ENCODE assay signal across 37 cellular contexts in the genomic region with DNA sequence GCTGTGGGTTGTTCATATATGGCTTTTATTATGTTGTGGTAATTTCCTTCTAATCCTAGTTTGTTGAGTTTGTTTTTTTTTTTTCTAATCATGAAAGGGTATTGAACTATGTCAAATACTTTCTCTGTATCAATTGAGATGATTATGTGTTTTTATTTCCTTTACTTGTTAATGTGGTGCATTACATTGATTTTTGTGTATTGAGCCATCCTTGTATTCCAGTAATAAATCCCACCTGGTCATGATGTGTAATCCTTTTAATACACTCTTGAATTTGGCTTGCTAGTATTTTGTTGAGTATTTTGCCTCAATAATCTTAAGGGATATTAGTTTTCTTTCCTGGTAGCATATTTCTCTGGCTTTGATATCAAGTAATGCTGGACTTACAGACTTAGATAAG. TPM values are rescaled to one million over a fixed set of nuclear protein-coding genes. Genes with fewer than 3 reads are reported as not detected.
DNase-seq lines count a peak whose midpoint lies in the region; ATAC-seq, FAIRE-seq and TF ChIP-seq lines count a peak whose summit lies in the region.
"Had no signal": no experiment of that assay in that cellular context is flagged by ENCODE, and none has a peak within 500 bp of the region (broad histone marks: within the 10 kb centered on the region; RNA-seq: fewer than 3 reads in every experiment).

No MANE protein-coding gene starts in this region.

- H3K79me2 ChIP-seq in astrocyte (ENCODE audit: insufficient read depth, low read length) (no peaks in the 10 kb centered on the region), K562 (ENCODE audit: control insufficient read depth, insufficient read depth, low read length) (no peaks in the 10 kb centered on the region)

- H3K9me1 ChIP-seq in K562 (ENCODE audit: control insufficient read depth, insufficient read depth, low read length) = no peaks in the 10 kb centered on the region

- H3K9ac ChIP-seq in astrocyte (ENCODE audit: low read length) (no peak overlapping the region), K562 (ENCODE audit: insufficient read depth in 1 of 2, low read depth in 2 of 2, low read length in 2 of 2) (no peak overlapping the region)
- H3K9ac ChIP-seq: BLaER1; BLaER1 treated with 17β-estradiol and CSF1 and Interleukin-3, amounts not matched to agents 10 nM and 100 nM had no signal

- H3K9me3 Mint-ChIP-seq in astrocyte (ENCODE audit: unreplicated experiment) (peaks cover 9% of the 10 kb centered on the region), type B pancreatic cell (peaks cover 15% of the 10 kb centered on the region)
- H3K9me3 Mint-ChIP-seq in activated T-helper 17 cell treated with anti-CD3 and anti-CD28 coated beads, Interleukin-2, amount 50 U/mL, for 72 hours = peaks cover 7% of the 10 kb centered on the region

- TF ChIP-seq POLR2A in K562 (conservative IDR thresholded peaks at IDR 0.05) = no peak

- H3K27ac ChIP-seq in HEK293 (ENCODE audit: extremely low read depth, low read depth, low read length) (no peak overlapping the region), astrocyte (ENCODE audit: low read depth, low read length) (no peak overlapping the region), K562 (ENCODE audit: extremely low read depth, low read depth, low read length) (no peak overlapping the region), right atrium auricular region (no peak overlapping the region)
- H3K27ac ChIP-seq: 22Rv1; A549; BLaER1; BLaER1 treated with 17β-estradiol and CSF1 and Interleukin-3, amounts not matched to agents 10 nM and 100 nM; C4-2B had no signal

- DNase-seq in astrocyte (ENCODE audit: low read depth) (no peak), K562 (ENCODE audit: extremely low read depth in 1 of 4, low spot score in 3 of 4) (no peak), right atrium auricular region (ENCODE audit: low spot score) (no peak), type B pancreatic cell (ENCODE audit: extremely low spot score, unreplicated experiment) (no peak), cerebellum (ENCODE audit: low spot score) (no peak)
- DNase-seq: 8988T; ACHN; AML-193; BE2C; C1 segment of cervical spinal cord; Caco-2; Calu3; CD4-positive, alpha-beta memory T cell; CD4-positive, alpha-beta T cell; CD4-positive, CD25-positive, alpha-beta regulatory T cell; CD8-positive, alpha-beta memory T cell; CD8-positive, alpha-beta T cell; COR-L47; DMS 273 treated with DMSO at 0.1 percent for 48 hours; DMS153; DMS53; DMS79; DMS79 treated with DMSO at 0.1 percent for 48 hours; DND-41; EL had no signal

- H3K4me3 Mint-ChIP-seq in astrocyte (ENCODE audit: unreplicated experiment) (no peak overlapping the region), type B pancreatic cell (no peak overlapping the region)
- no peak overlapping the region for H3K4me3 Mint-ChIP-seq in activated T-helper 17 cell treated with anti-CD3 and anti-CD28 coated beads, Interleukin-2, amount 50 U/mL, for 72 hours
- H3K4me3 Mint-ChIP-seq: B cell; CD14-positive monocyte; CD4-positive, alpha-beta memory T cell; CD4-positive, alpha-beta T cell; CD4-positive, CD25-positive, alpha-beta regulatory T cell; CD8-positive, alpha-beta memory T cell; CD8-positive, alpha-beta T cell had no signal

- ATAC-seq in K562 = no peak
- no peak for ATAC-seq in activated T-helper 17 cell treated with anti-CD3 and anti-CD28 coated beads, Interleukin-2, amount 50 U/mL, for 72 hours (replicated peaks)
- ATAC-seq: A549; CD8-positive, alpha-beta T cell had no signal

- intact Hi-C loops in K562 (cut with micrococcal nuclease) = no loop called here

- CTCF ChIA-PET in HEK293 (lab: Yijun Ruan, JAX) (no interaction called here), K562 (lab: Yijun Ruan, JAX; ENCODE audit: low intra/inter-chr PET ratio) (no interaction called here)

- H3K36me3 Mint-ChIP-seq in astrocyte (ENCODE audit: low read depth, unreplicated experiment) (peaks cover 3% of the 10 kb centered on the region), type B pancreatic cell (peaks cover 26% of the 10 kb centered on the region)
- no peaks in the 10 kb centered on the region for H3K36me3 Mint-ChIP-seq in activated T-helper 17 cell treated with anti-CD3 and anti-CD28 coated beads, Interleukin-2, amount 50 U/mL, for 72 hours (ENCODE audit: low read depth)

- TF ChIP-seq RAD21 in K562 (CRISPR knock-in tag; conservative IDR thresholded peaks at IDR 0.05 in 1 of 2, IDR thresholded peaks at IDR 0.05 in 1 of 2) = no peak

- peaks cover 4% of the 10 kb centered on the region; the same call in 1 of the 2 replicates for H3K4me1 ChIP-seq in HEK293 (ENCODE audit: control insufficient read depth, insufficient read depth, low read length)
- H3K4me1 ChIP-seq in astrocyte (ENCODE audit: insufficient read depth, low read length) = peaks cover under 1% of the 10 kb centered on the region
- H3K4me1 ChIP-seq in K562 (replicated peaks in 1 of 2; ENCODE audit: control insufficient read depth in 2 of 2, insufficient read depth in 2 of 2, low read length in 2 of 2) = no peaks in the 10 kb centered on the region
- H3K4me1 ChIP-seq in right atrium auricular region = no peaks in the 10 kb centered on the region

- H2AFZ ChIP-seq in astrocyte (ENCODE audit: low read depth, low read length) (no peak overlapping the region), K562 (ENCODE audit: low read depth, low read length) (no peak overlapping the region)

- no peak overlapping the region for H3K27ac Mint-ChIP-seq in astrocyte (ENCODE audit: unreplicated experiment)
- H3K27ac Mint-ChIP-seq in type B pancreatic cell = no peak overlapping the region
- no peak overlapping the region for H3K27ac Mint-ChIP-seq in activated T-helper 17 cell treated with anti-CD3 and anti-CD28 coated beads, Interleukin-2, amount 50 U/mL, for 72 hours
- H3K27ac Mint-ChIP-seq: B cell; CD4-positive, alpha-beta memory T cell; CD4-positive, alpha-beta T cell; CD4-positive, CD25-positive, alpha-beta regulatory T cell; CD8-positive, alpha-beta memory T cell; CD8-positive, alpha-beta T cell had no signal

- H3K27me3 ChIP-seq in astrocyte (ENCODE audit: insufficient read depth, low read length) (no peaks in the 10 kb centered on the region), K562 (ENCODE audit: control insufficient read depth in 2 of 2, insufficient read depth in 2 of 2, low read length in 2 of 2) (no peaks in the 10 kb centered on the region), right atrium auricular region (no peaks in the 10 kb centered on the region)
- H3K27me3 ChIP-seq: BE2C; BLaER1; BLaER1 treated with 17β-estradiol and CSF1 and Interleukin-3, amounts not matched to agents 10 nM and 100 nM had no signal

- H3K9me3 ChIP-seq in HEK293 (ENCODE audit: control insufficient read depth, insufficient read depth, low read depth, low read length) (no peaks in the 10 kb centered on the region), astrocyte (ENCODE audit: insufficient read depth, low read depth, low read length) (no peaks in the 10 kb centered on the region), K562 (replicated peaks; ENCODE audit: control insufficient read depth, insufficient read depth, low read depth, low read length) (peaks cover 8% of the 10 kb centered on the region), right atrium auricular region (peaks cover 0 to 9% of the 10 kb centered on the region in 2 donors)
- H3K9me3 ChIP-seq: BE2C had no signal

- peaks cover 2% of the 10 kb centered on the region for H3K4me1 Mint-ChIP-seq in astrocyte (ENCODE audit: low read depth, unreplicated experiment)
- H3K4me1 Mint-ChIP-seq in type B pancreatic cell (ENCODE audit: unreplicated experiment) = peaks cover 11% of the 10 kb centered on the region
- peaks cover 4% of the 10 kb centered on the region for H3K4me1 Mint-ChIP-seq in activated T-helper 17 cell treated with anti-CD3 and anti-CD28 coated beads, Interleukin-2, amount 50 U/mL, for 72 hours
- H3K4me1 Mint-ChIP-seq: CD8-positive, alpha-beta memory T cell had no signal

- POLR2A ChIA-PET in HEK293 (lab: Yijun Ruan, JAX) (interaction anchor here (0.9 kb wide), 1 partner anchor 13 kb away, joined by 5 read pairs; no protein-coding TSS in a partner anchor), K562 (lab: Yijun Ruan, JAX) (interaction anchor here (1.9 kb wide), 1 partner anchor 13 kb away, joined by 8 read pairs; the partner anchor contains the start of gene ERCC6L2)

- FAIRE-seq in astrocyte (lab: Jason Lieb, UNC) = peak; percentile 43
- FAIRE-seq in K562 (lab: Jason Lieb, UNC) = no peak
- FAIRE-seq in islet of Langerhans (lab: Jason Lieb, UNC) = peak; percentile 21
- FAIRE-seq: A204.1, D721Med had no signal

- TF ChIP-seq CTCF in HEK293 (tag by site-specific recombination; IDR thresholded peaks at IDR 0.05) (no peak), astrocyte (IDR thresholded peaks at IDR 0.05; ENCODE audit: insufficient read depth, low read depth, low read length) (no peak), K562 (IDR thresholded peaks at IDR 0.05 in 2 of 3, conservative IDR thresholded peaks at IDR 0.05 in 1 of 3; ENCODE audit: insufficient read depth in 2 of 3, low read depth in 1 of 3, low read length in 3 of 3) (no peak), right atrium auricular region (IDR thresholded peaks at IDR 0.05) (no peak), type B pancreatic cell (conservative IDR thresholded peaks at IDR 0.05) (no peak)

- H3K36me3 ChIP-seq in HEK293 (ENCODE audit: control insufficient read depth in 2 of 2, insufficient read depth in 1 of 2, low read length in 2 of 2) (no peaks in the 10 kb centered on the region), astrocyte (ENCODE audit: insufficient read depth, low read length) (no peaks in the 10 kb centered on the region), K562 (ENCODE audit: control insufficient read depth, insufficient read depth, low read length) (no peaks in the 10 kb centered on the region), right atrium auricular region (no peaks in the 10 kb centered on the region)
- H3K36me3 ChIP-seq: BE2C had no signal

- BruUV-seq in K562 (replicated peaks; lab: Mats Ljungman, UMichigan) = no TSS peak

- H3K27me3 Mint-ChIP-seq in astrocyte (ENCODE audit: low read depth, unreplicated experiment) = no peaks in the 10 kb centered on the region
- no peaks in the 10 kb centered on the region for H3K27me3 Mint-ChIP-seq in type B pancreatic cell
- no peaks in the 10 kb centered on the region for H3K27me3 Mint-ChIP-seq in activated T-helper 17 cell treated with anti-CD3 and anti-CD28 coated beads, Interleukin-2, amount 50 U/mL, for 72 hours
- H3K27me3 Mint-ChIP-seq: B cell; CD4-positive, alpha-beta memory T cell; CD4-positive, alpha-beta T cell; CD4-positive, CD25-positive, alpha-beta regulatory T cell; CD8-positive, alpha-beta memory T cell had no signal

- TF ChIP-seq EP300 in K562 (IDR thresholded peaks at IDR 0.05; ENCODE audit: low read length) = no peak

- in situ Hi-C loops in K562 (cut with MboI) = no loop called here

- H3K4me2 ChIP-seq in astrocyte (ENCODE audit: low read length) (no peak overlapping the region), K562 (ENCODE audit: insufficient read depth, low read length) (no peak overlapping the region)
- H3K4me2 ChIP-seq: A549; BLaER1; BLaER1 treated with 17β-estradiol and CSF1 and Interleukin-3, amounts not matched to agents 10 nM and 100 nM had no signal

- H3K4me3 ChIP-seq in HEK293 (ENCODE audit: low read depth, low read length) = no peak overlapping the region
- H3K4me3 ChIP-seq in astrocyte (ENCODE audit: insufficient read depth, low read depth, low read length) = no peak overlapping the region
- H3K4me3 ChIP-seq in K562 = no peak overlapping the region
- no peak overlapping the region for H3K4me3 ChIP-seq in right atrium auricular region
- H3K4me3 ChIP-seq: A549, BLaER1 had no signal

- no peaks in the 10 kb centered on the region for H4K20me1 ChIP-seq in astrocyte (ENCODE audit: insufficient read depth, low read length)
- H4K20me1 ChIP-seq in K562 (replicated peaks; ENCODE audit: control insufficient read depth, insufficient read depth, low read length) = no peaks in the 10 kb centered on the region
- H4K20me1 ChIP-seq: BLaER1; BLaER1 treated with 17β-estradiol and CSF1 and Interleukin-3, amounts not matched to agents 10 nM and 100 nM had no signal

RNA-seq across cellular contexts. Expression of gene ERCC6L2, which starts 13.1 kb away (rescaled TPM):
- total RNA-seq in astrocyte (31.9 and 32.5 TPM in 2 replicates), K562 (2014; rRNA removed) (32.9 and 35.1 TPM in 2 replicates), K562 (2014; rRNA removed; fragmentation: Illumina TruSeq; extraction: Trizol) (42.8 and 50.0 TPM in 2 replicates), K562 (2015; rRNA removed; fragmentation: Illumina TruSeq; extraction: Trizol) (39.9 and 40.9 TPM in 2 replicates), K562 (2021) (26.7 and 31.6 TPM in 2 replicates), right atrium auricular region (10 to 100 TPM; 38.6 to 43.4 TPM), type B pancreatic cell (ENCODE audit: low replicate concordance) (38.3 and 55.5 TPM in 2 replicates), cerebellum (146 TPM)
- 30.3 and 108 TPM in 2 replicates for total RNA-seq in K562 (2011; cell fraction: chromatin; rRNA removed; ENCODE audit: low replicate concordance)
- total RNA-seq in K562 (2011; cell fraction: nucleolus; rRNA removed) = 18.2 and 29.2 TPM in 2 replicates
- total RNA-seq in K562 (2011; cell fraction: nucleoplasm; rRNA removed) = 45.3 and 47.3 TPM in 2 replicates
- polyA plus RNA-seq in K562 (2011; rRNA removed) (19.1 and 23.6 TPM in 2 replicates), K562 (2014; fragmentation: Illumina TruSeq; extraction: Trizol) (16.4 and 21.7 TPM in 2 replicates), K562 (2014; fragmentation: Nextera tagmentation; extraction: Ambion mirVana) (1 to 10 TPM; 7.8 to 9.6 TPM), K562 (2014; rRNA removed) (13.8 and 14.4 TPM in 2 replicates)
- polyA plus RNA-seq in K562 (2011; cell fraction: cytosol; rRNA removed) = 7.0 and 8.8 TPM in 2 replicates
- 21.6 and 26.0 TPM in 2 replicates for polyA plus RNA-seq in K562 (2011; cell fraction: nucleus; rRNA removed)
- polyA plus RNA-seq in K562 (2012) = 12.3 and 12.9 TPM in 2 replicates
- 130 and 141 TPM in 2 replicates for polyA minus RNA-seq in K562 (2011; rRNA and poly(A)+ RNA removed)
- polyA minus RNA-seq in K562 (2011; cell fraction: cytosol; rRNA and poly(A)+ RNA removed) = 31.3 and 32.4 TPM in 2 replicates
- 66.0 and 111 TPM in 2 replicates for polyA minus RNA-seq in K562 (2011; cell fraction: nucleus; rRNA and poly(A)+ RNA removed)
- 10 to 100 TPM; 24.5 to 35.7 TPM for total RNA-seq in activated T-helper 17 cell treated with anti-CD3 and anti-CD28 coated beads, Interleukin-2, amount 50 U/mL, for 72 hours

Comparison
In these comparisons a context has a peak if more than half of its experiments do, and no peak if none do; other contexts are left out.
1. Of the 44 proteins assayed by ChIP-seq in both K562 and HEK293: peak only in K562: ZNF324; only in HEK293: SETDB1; in both: none; in neither: 42.